Comparison of ENCODE assay signal across 8 cellular contexts in the genomic region with DNA sequence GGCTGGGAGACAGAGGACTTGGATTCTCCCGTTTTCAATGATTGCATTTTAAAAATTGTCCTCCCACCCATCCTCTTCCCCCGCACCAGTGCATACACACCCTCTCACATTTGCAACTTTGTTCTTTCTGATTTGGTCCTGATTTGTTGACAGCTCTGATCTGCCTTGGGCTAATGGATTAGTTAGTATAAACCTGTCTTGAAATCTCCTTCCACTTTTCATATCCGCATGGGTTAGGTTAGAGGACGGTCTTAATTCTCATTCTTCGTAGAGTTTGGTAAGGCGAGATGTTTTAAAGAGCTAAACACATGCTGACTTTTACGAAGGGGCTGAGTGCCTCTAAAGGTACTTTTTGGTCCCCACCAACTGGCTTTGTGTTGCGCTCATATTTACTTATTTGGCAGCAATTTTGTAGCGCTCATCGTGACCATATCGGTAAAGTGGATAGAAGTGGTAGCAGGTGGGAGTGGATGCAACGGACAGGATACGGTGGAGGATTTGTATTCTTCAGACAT. TPM values are rescaled to one million over a fixed set of nuclear protein-coding genes. Genes with fewer than 3 reads are reported as not detected.
DNase-seq lines count a peak whose midpoint lies in the region; ATAC-seq, FAIRE-seq and TF ChIP-seq lines count a peak whose summit lies in the region.

No MANE protein-coding gene starts in this region.

- peak overlapping the region; percentile 99 for H3K27ac ChIP-seq in colonic mucosa
- peak overlapping the region; percentile 93 to 98 (median 98) for H3K27ac ChIP-seq in transverse colon

- H3K27me3 Mint-ChIP-seq in memory B cell, result no peaks in the 10 kb centered on the region

- no peak for FAIRE-seq in frontal cortex (lab: Jason Lieb, UNC)

- H3K36me3 ChIP-seq in colonic mucosa (no peaks in the 10 kb centered on the region), transverse colon (no peaks in the 10 kb centered on the region)

- in situ Hi-C loops in transverse colon (cut with MboI; ENCODE audit: low pct_ligation_motif_present in 1 of 4, low pct_unique_long_range_greater_than_20kb in 1 of 4, low sequenced_read_pairs in 3 of 4), result loop anchor here in 1 of 4 donors (25.0 kb wide), 1 partner anchor 638 kb away; a partner anchor contains a TSS

- TF ChIP-seq POLR2A in transverse colon (IDR thresholded peaks at IDR 0.05), result no peak

- TF ChIP-seq EP300 in transverse colon (IDR thresholded peaks at IDR 0.05; ENCODE audit: low read depth), result no peak

- DNase-seq in Right ventricle myocardium superior (no peak), Right ventricle myocardium inferior (ENCODE audit: missing footprints) (no peak), colonic mucosa (peak; percentile 31), memory B cell (ENCODE audit: low spot score in 2 of 2) (peak; percentile 11), transverse colon (peak; percentile 8), frontal cortex (ENCODE audit: low spot score in 2 of 2) (no peak)

- H3K9me3 ChIP-seq in colonic mucosa (no peaks in the 10 kb centered on the region), transverse colon (no peaks in the 10 kb centered on the region)

- peak; percentile 7 for ATAC-seq in Right ventricle myocardium superior (ENCODE audit: poor library complexity)
- ATAC-seq in Right ventricle myocardium inferior, result no peak
- peak; percentile 5 for ATAC-seq in HG03159 (IDR thresholded peaks at IDR 0.05; ENCODE audit: unreplicated experiment)
- peak; percentile 19; the same call in 2 of the 3 replicates for ATAC-seq in SK-N-SH treated with all-trans-retinoic acid at 6 μM for 48 hours
- ATAC-seq in memory B cell (ENCODE audit: low read depth), result peak; percentile 3

- H3K4me3 ChIP-seq in colonic mucosa (peak overlapping the region; percentile 95), transverse colon (peak overlapping the region; percentile 69 to 95 (median 83))

- H3K4me3 Mint-ChIP-seq in memory B cell, result peak overlapping the region; percentile 99

- 3 to 7% methylated on average over 7 to 13 of the region's 13 CpGs for WGBS in transverse colon (ENCODE audit: low coverage in 1 of 2), 2 donors

- TF ChIP-seq CTCF in colonic mucosa (IDR thresholded peaks at IDR 0.05), result no peak
- no peak for TF ChIP-seq CTCF in transverse colon (IDR thresholded peaks at IDR 0.05)

- H3K4me1 ChIP-seq in colonic mucosa (peaks cover 4% of the 10 kb centered on the region), transverse colon (peaks cover 0 to 31% (median 11%) of the 10 kb centered on the region in 4 donors)

- intact Hi-C loops in Right ventricle myocardium superior (cut with DNase I), result no loop called here
- intact Hi-C loops in Right ventricle myocardium inferior (cut with DNase I), result loop anchor here (1.0 to 10.0 kb wide), 4 partner anchors 34 to 555 kb away; no protein-coding TSS in a partner anchor
- intact Hi-C loops in colonic mucosa (cut with DNase I), result loop anchor here (5.0 kb wide), 1 partner anchor 317 kb away; no protein-coding TSS in a partner anchor
- intact Hi-C loops in transverse colon (cut with DNase I; ENCODE audit: low total_unique reads), result no loop called here

- peak overlapping the region; percentile 97 for H3K27ac Mint-ChIP-seq in memory B cell

- peak overlapping the region; percentile 92 to 100 for H3K9ac ChIP-seq in colonic mucosa (ENCODE audit: low read depth in 2 of 2, low read length in 2 of 2)

- peaks cover 2% of the 10 kb centered on the region for H3K9me3 Mint-ChIP-seq in memory B cell

- peaks cover 2% of the 10 kb centered on the region for H3K36me3 Mint-ChIP-seq in memory B cell

- peaks cover 33% of the 10 kb centered on the region for H3K4me1 Mint-ChIP-seq in memory B cell

- no peaks in the 10 kb centered on the region for H3K27me3 ChIP-seq in colonic mucosa
- no peaks in the 10 kb centered on the region for H3K27me3 ChIP-seq in transverse colon

TF ChIP-seq in SK-N-SH treated with all-trans-retinoic acid at 6 μM for 48 hours, 23 proteins besides CTCF, POLR2A, EP300 and RAD21:
- no peak for TF ChIP-seq BACH2 (CRISPR knock-in tag; IDR thresholded peaks at IDR 0.05; ENCODE audit: borderline replicate concordance)

RNA-seq across cellular contexts. Expression of a gene that starts 1.1 kb away (rescaled TPM):
- 27.4 TPM for total RNA-seq in Right ventricle myocardium superior
- 29.6 TPM for total RNA-seq in Right ventricle myocardium inferior
- total RNA-seq in colonic mucosa, result 10 to 100 TPM; 30.3 to 48.9 TPM
- total RNA-seq in transverse colon, result 10 to 100 TPM; 18.1 to 54.6 (median 43.7) TPM
- total RNA-seq in frontal cortex, result 13.9 TPM

Comparison
In these comparisons a context has a peak if more than half of its experiments do, and no peak if none do; other contexts are left out.
1. intact Hi-C loops: an anchor here in Right ventricle myocardium inferior (1.0 to 10.0 kb wide) and colonic mucosa (5.0 kb wide); none called in Right ventricle myocardium superior and transverse colon.
2. DNase-seq: peak in colonic mucosa (single experiment), memory B cell (2 of 2) and transverse colon (single experiment); none in Right ventricle myocardium superior (single experiment), Right ventricle myocardium inferior (single experiment) and frontal cortex (0 of 2).